Comparison of ENCODE assay signal across 29 cellular contexts in the genomic region with DNA sequence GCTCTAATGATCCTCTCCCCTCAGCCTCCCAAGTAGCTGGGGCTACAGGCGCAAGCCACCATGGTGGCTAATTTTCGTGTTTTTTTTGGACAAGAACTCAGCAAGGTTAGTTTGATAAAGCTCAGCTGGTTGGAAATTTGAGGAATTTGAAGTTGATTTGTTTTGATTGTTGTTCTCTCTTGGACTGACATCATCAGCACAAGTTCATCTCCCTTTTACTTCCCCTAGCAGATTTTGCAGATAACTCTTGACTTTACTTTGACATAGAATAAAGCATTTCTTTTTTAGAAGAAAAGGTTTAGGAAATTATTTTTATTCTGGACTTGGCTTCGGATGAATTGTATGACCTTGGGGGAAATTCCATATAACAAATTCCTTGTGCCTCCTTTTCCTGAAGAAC.
"Had no signal": no experiment of that assay in that cellular context is flagged by ENCODE, and none has a peak within 500 bp of the region (broad histone marks: within the 10 kb centered on the region; RNA-seq: fewer than 3 reads in every experiment).

No MANE protein-coding gene starts in this region.

- H3K4me1 ChIP-seq: right lobe of liver had no signal

- DNase-seq: activated CD4-positive, alpha-beta T cell treated with anti-CD3 and anti-CD28 coated beads for 4 hours; activated CD4-positive, alpha-beta T cell treated with anti-CD3 and anti-CD28 coated beads, Interleukin-2, amount 50 U/mL, for 4 hours; activated effector memory CD4-positive, alpha-beta T cell treated with Interleukin-2 at 50 U/mL for 16 hours; activated naive CD4-positive, alpha-beta T cell treated with anti-CD3 and anti-CD28 coated beads for 36 hours; activated naive CD8-positive, alpha-beta T cell treated with anti-CD3 and anti-CD28 coated beads for 36 hours; activated T-cell treated with anti-CD3 and anti-CD28 coated beads for 4 hours; adrenal gland; aorta; cortex of kidney; foreskin fibroblast; heart left ventricle; hypothalamus; immature natural killer cell; left lung; naive B cell; nephron progenitor cell; right lobe of liver; stimulated activated CD4-positive, alpha-beta T cell treated with anti-CD3 and anti-CD28 coated beads, Interleukin-12 subunit alpha, Interleukin-12 subunit beta, amount 100 ng/mL, for 4 hours; stimulated activated CD4-positive, alpha-beta T cell treated with anti-CD3 and anti-CD28 coated beads, Interleukin-4, amount 100 ng/mL, for 1 hour; stimulated activated naive CD8-positive, alpha-beta T cell treated with anti-CD3 and anti-CD28 coated beads, Interleukin-15, amount 100 ng/mL, for 72 hours; substantia nigra; T-helper 9 cell; upper lobe of left lung had no signal

- H3K36me3 ChIP-seq: adrenal gland, heart left ventricle, left lung, neutrophil, right lobe of liver, upper lobe of left lung had no signal

- H3K27ac Mint-ChIP-seq: activated naive CD4-positive, alpha-beta T cell treated with anti-CD3 and anti-CD28 coated beads for 36 hours; activated naive CD8-positive, alpha-beta T cell treated with anti-CD3 and anti-CD28 coated beads for 36 hours; brain; mesothelial cell of epicardium; naive B cell; nephron progenitor cell; progenitor cell of endocrine pancreas; stimulated activated naive CD8-positive, alpha-beta T cell treated with anti-CD3 and anti-CD28 coated beads, Interleukin-15, amount 100 ng/mL, for 72 hours; T-helper 1 cell treated with Interleukin-12 subunit alpha and Interleukin-12 subunit beta and Interleukin-4 antibody, amounts not matched to agents 30 μg/mL and 1 μg/mL, for 36 hours had no signal

- H3K4me3 ChIP-seq: adrenal gland, heart left ventricle, left lung, right lobe of liver, upper lobe of left lung had no signal

- H3K27me3 ChIP-seq: adrenal gland, right lobe of liver, upper lobe of left lung had no signal

- H3K9me3 ChIP-seq: adrenal gland, heart left ventricle, left lung, neutrophil, right lobe of liver, upper lobe of left lung had no signal

- H3K9me3 Mint-ChIP-seq: immature natural killer cell, nephron progenitor cell had no signal

- H3K27ac ChIP-seq: adrenal gland, left lung, neutrophil, right lobe of liver, upper lobe of left lung, VCaP had no signal

- H3K36me3 Mint-ChIP-seq: activated naive CD8-positive, alpha-beta T cell treated with anti-CD3 and anti-CD28 coated beads for 36 hours; brain; immature natural killer cell; mesothelial cell of epicardium had no signal

- H3K4me3 Mint-ChIP-seq: activated naive CD4-positive, alpha-beta T cell treated with anti-CD3 and anti-CD28 coated beads for 36 hours; activated naive CD8-positive, alpha-beta T cell treated with anti-CD3 and anti-CD28 coated beads for 36 hours; brain; immature natural killer cell; mesothelial cell of epicardium; naive B cell; nephron progenitor cell; stimulated activated naive CD8-positive, alpha-beta T cell treated with anti-CD3 and anti-CD28 coated beads, Interleukin-15, amount 100 ng/mL, for 72 hours; T-helper 1 cell treated with Interleukin-12 subunit alpha and Interleukin-12 subunit beta and Interleukin-4 antibody, amounts not matched to agents 30 μg/mL and 1 μg/mL, for 36 hours had no signal

- ATAC-seq: heart left ventricle; left lung; right lobe of liver; stimulated activated naive CD8-positive, alpha-beta T cell treated with anti-CD3 and anti-CD28 coated beads, Interleukin-15, amount 100 ng/mL, for 72 hours had no signal
